1 cellular context compared by ENCODE assay signal in genomic region chr19:8371011-8371804, GRCh38.
A peak's percentile ranks its signal among the peaks of the same experiment; 100 is the strongest.
TF ChIP-seq lines count a peak whose summit lies in the region.

No MANE protein-coding gene starts in this region.

TF ChIP-seq in K562, 482 proteins besides CTCF, POLR2A, EP300 and RAD21 (continued from another document and continues in another):
- TF ChIP-seq ZFP91 (CRISPR knock-in tag; IDR thresholded peaks at IDR 0.05) = no peak
- TF ChIP-seq FOSL1 (tag; conservative IDR thresholded peaks at IDR 0.05) = no peak
- no peak for TF ChIP-seq ZNF133 (CRISPR knock-in tag; IDR thresholded peaks at IDR 0.05)
- TF ChIP-seq MNT (conservative IDR thresholded peaks at IDR 0.05) = peak in 1 of 2 experiments; percentile 54; a peak in 2 of 4 replicates
- TF ChIP-seq MIER1 (IDR thresholded peaks at IDR 0.05; ENCODE audit: low read depth) = peak; percentile 50; the same call in 1 of the 2 replicates
- TF ChIP-seq MCM5 (IDR thresholded peaks at IDR 0.05; ENCODE audit: low read depth) = no peak
- TF ChIP-seq ZNF175 (CRISPR knock-in tag; IDR thresholded peaks at IDR 0.05; ENCODE audit: low read depth) = 0 out of 2 replicates have a peak, but pooled peaks have one; percentile 24
- no peak for TF ChIP-seq KAT2B (IDR thresholded peaks at IDR 0.05; ENCODE audit: low read depth, low read length)
- no peak for TF ChIP-seq ZNF3 (CRISPR knock-in tag; IDR thresholded peaks at IDR 0.05)
- no peak for TF ChIP-seq ZBTB1 (CRISPR knock-in tag; IDR thresholded peaks at IDR 0.05; ENCODE audit: borderline replicate concordance, low read depth)
- 0 out of 2 replicates have a peak, but pooled peaks have one; percentile 34 for TF ChIP-seq ETV5 (CRISPR knock-in tag; IDR thresholded peaks at IDR 0.05; ENCODE audit: low read depth)
- no peak for TF ChIP-seq CHCHD3 (CRISPR knock-in tag; IDR thresholded peaks at IDR 0.05)
- peak; percentile 87 for TF ChIP-seq CBFA2T3 (IDR thresholded peaks at IDR 0.05)
- no peak for TF ChIP-seq SRSF7 (optimal IDR thresholded peaks at IDR 0.05; ENCODE audit: low read depth, low read length)
- no peak for TF ChIP-seq HCFC1 (IDR thresholded peaks at IDR 0.05; ENCODE audit: low read depth, low read length)
- TF ChIP-seq ZNF444 (CRISPR knock-in tag; IDR thresholded peaks at IDR 0.05) = no peak
- TF ChIP-seq REST (CRISPR knock-in tag; IDR thresholded peaks at IDR 0.05; ENCODE audit: low read depth) = 0 out of 2 replicates have a peak, but pooled peaks have one; percentile 39
- 0 out of 2 replicates have a peak, but pooled peaks have one; percentile 51 for TF ChIP-seq ZBTB17 (CRISPR knock-in tag; IDR thresholded peaks at IDR 0.05)
- TF ChIP-seq GTF3C2 (IDR thresholded peaks at IDR 0.05; ENCODE audit: borderline replicate concordance, extremely low read depth, insufficient read length) = no peak
- TF ChIP-seq XRCC3 (IDR thresholded peaks at IDR 0.05) = no peak
- TF ChIP-seq HDAC6 (IDR thresholded peaks at IDR 0.05; ENCODE audit: low read depth, low read length) = no peak
- no peak for TF ChIP-seq ELF1 (tag; IDR thresholded peaks at IDR 0.05)
- TF ChIP-seq VEZF1 (CRISPR knock-in tag; IDR thresholded peaks at IDR 0.05) = peak; percentile 82
- TF ChIP-seq NUFIP1 (IDR thresholded peaks at IDR 0.05; ENCODE audit: partially characterized antibody) = no peak
- peak; percentile 40; the same call in 1 of the 2 replicates for TF ChIP-seq ZNF407 (IDR thresholded peaks at IDR 0.05; ENCODE audit: low read depth)
- no peak for TF ChIP-seq PTTG1 (tag; IDR thresholded peaks at IDR 0.05; ENCODE audit: low read depth)
- TF ChIP-seq RNF219 (CRISPR knock-in tag; IDR thresholded peaks at IDR 0.05) = no peak
- peak; percentile 43; the same call in 1 of the 2 replicates for TF ChIP-seq MTA2 (IDR thresholded peaks at IDR 0.05; ENCODE audit: low read depth)
- TF ChIP-seq ZNF57 (CRISPR knock-in tag; IDR thresholded peaks at IDR 0.05) = no peak
- TF ChIP-seq FOXM1 (IDR thresholded peaks at IDR 0.05; ENCODE audit: low read depth) = no peak
- no peak for TF ChIP-seq FOXM1 (CRISPR knock-in tag; IDR thresholded peaks at IDR 0.05; ENCODE audit: low read depth)
- TF ChIP-seq TCF3 (CRISPR knock-in tag; IDR thresholded peaks at IDR 0.05) = peak; percentile 69
- TF ChIP-seq MCM2 (IDR thresholded peaks at IDR 0.05; ENCODE audit: low read depth) = no peak
- no peak for TF ChIP-seq GABPB2 (CRISPR knock-in tag; conservative IDR thresholded peaks at IDR 0.05)
- no peak for TF ChIP-seq YBX1 (IDR thresholded peaks at IDR 0.05)
- peak in 1 of 2 experiments; percentile 54; a peak in 2 of 4 replicates for TF ChIP-seq MLLT1 (IDR thresholded peaks at IDR 0.05)
- no peak for TF ChIP-seq ZNF589 (CRISPR knock-in tag; IDR thresholded peaks at IDR 0.05; ENCODE audit: low read depth)
